13 cellular contexts compared by ENCODE assay signal in the genomic region with DNA sequence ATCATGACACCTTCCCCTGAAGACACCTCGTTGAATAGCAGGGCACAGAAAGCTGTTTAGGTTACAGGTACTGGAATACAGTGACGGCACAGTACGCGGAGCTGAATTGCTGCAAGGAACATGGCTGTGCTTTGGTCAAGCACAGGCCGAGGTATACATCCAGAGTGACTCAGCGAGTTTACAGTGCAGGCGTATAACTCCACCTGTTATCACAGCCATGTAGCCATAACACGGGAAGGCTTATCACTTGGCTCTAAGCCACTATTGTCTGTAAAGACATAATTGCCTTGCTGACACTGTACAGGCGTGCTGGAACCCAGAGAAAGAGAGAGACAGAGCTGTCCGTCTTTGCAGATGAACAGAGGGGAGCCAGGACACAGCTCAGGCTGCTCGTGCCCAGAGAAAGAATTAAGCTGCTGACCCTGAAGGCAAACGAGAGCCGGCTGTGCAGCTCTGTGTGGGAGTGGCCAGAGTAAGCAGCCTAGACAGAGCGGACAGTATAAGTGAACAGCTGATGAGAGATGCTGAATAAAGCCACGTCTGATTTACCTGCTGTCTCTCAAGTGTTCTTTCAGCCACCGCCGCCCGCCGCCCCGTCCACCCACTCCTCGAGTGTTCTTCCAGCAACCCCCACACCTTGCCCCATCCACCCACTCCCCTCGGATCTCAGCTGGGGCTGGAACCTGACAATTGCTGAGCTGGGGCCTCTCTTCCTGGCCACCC.
DNase-seq lines count a peak whose midpoint lies in the region; ATAC-seq, FAIRE-seq and TF ChIP-seq lines count a peak whose summit lies in the region.
"Had no signal": no experiment of that assay in that cellular context is flagged by ENCODE, and none has a peak within 500 bp of the region (broad histone marks: within the 10 kb centered on the region; RNA-seq: fewer than 3 reads in every experiment).

No MANE protein-coding gene starts in this region.

- no peaks in the 10 kb centered on the region for H3K4me1 Mint-ChIP-seq in stimulated activated naive B cell treated with anti-CD40 and anti-IgM and Interleukin-4, amounts not matched to agents 10 μg/mL and 1 μg/mL and 100 μg/mL, for 72 hours
- H3K4me1 Mint-ChIP-seq: activated naive CD8-positive, alpha-beta T cell treated with anti-CD3 and anti-CD28 coated beads, Interleukin-2, amount 50 U/mL, for 24 hours had no signal

- H3K4me2 ChIP-seq in parathyroid adenoma (ENCODE audit: low read length) = no peak overlapping the region

- no peak for TF ChIP-seq CTCF in gastroesophageal sphincter (IDR thresholded peaks at IDR 0.05)
- no peak for TF ChIP-seq CTCF in parathyroid adenoma (IDR thresholded peaks at IDR 0.05)

- TF ChIP-seq POLR2A in gastroesophageal sphincter (IDR thresholded peaks at IDR 0.05) (peak in 1 of 2 donors; percentile 7), GM12891 (IDR thresholded peaks at IDR 0.05; ENCODE audit: low read depth, low read length) (no peak)

- peak overlapping the region in 1 of 2 donors; percentile 29 for H3K4me3 ChIP-seq in gastroesophageal sphincter
- H3K4me3 ChIP-seq in parathyroid adenoma (ENCODE audit: low read depth, low read length) = no peak overlapping the region

- H3K4me3 Mint-ChIP-seq in stimulated activated naive B cell treated with anti-CD40 and anti-IgM and Interleukin-4, amounts not matched to agents 10 μg/mL and 1 μg/mL and 100 μg/mL, for 72 hours = no peak overlapping the region
- H3K4me3 Mint-ChIP-seq: activated naive CD8-positive, alpha-beta T cell treated with anti-CD3 and anti-CD28 coated beads, Interleukin-2, amount 50 U/mL, for 24 hours; CD4-positive, CD25-positive, alpha-beta regulatory T cell; T-helper 2 cell treated with Interferon-gamma antibody and Interleukin-4, amounts not matched to agents 5 μg/mL and 100 μg/mL, for 36 hours had no signal

- WGBS in gastroesophageal sphincter (ENCODE audit: low coverage in 1 of 2), 2 donors = 17 to 22% methylated on average over 13 to 20 of the region's 22 CpGs

- FAIRE-seq in GM12891 (lab: Jason Lieb, UNC) = no peak

- H3K36me3 Mint-ChIP-seq in stimulated activated naive B cell treated with anti-CD40 and anti-IgM and Interleukin-4, amounts not matched to agents 10 μg/mL and 1 μg/mL and 100 μg/mL, for 72 hours = no peaks in the 10 kb centered on the region
- H3K36me3 Mint-ChIP-seq: CD4-positive, CD25-positive, alpha-beta regulatory T cell had no signal

- H3K27ac ChIP-seq in gastroesophageal sphincter (peak overlapping the region; percentile 88 to 93 (median 91)), parathyroid adenoma (no peak overlapping the region)

- peaks cover 0 to 4% of the 10 kb centered on the region in 2 donors for H3K9me3 Mint-ChIP-seq in stimulated activated naive B cell treated with anti-CD40 and anti-IgM and Interleukin-4, amounts not matched to agents 10 μg/mL and 1 μg/mL and 100 μg/mL, for 72 hours
- H3K9me3 Mint-ChIP-seq: activated naive CD8-positive, alpha-beta T cell treated with anti-CD3 and anti-CD28 coated beads, Interleukin-2, amount 50 U/mL, for 24 hours had no signal

- H2AFZ ChIP-seq in parathyroid adenoma = peak overlapping the region; percentile 54

- no peak overlapping the region for H3K9ac ChIP-seq in parathyroid adenoma

- no peak for TF ChIP-seq EP300 in gastroesophageal sphincter (IDR thresholded peaks at IDR 0.05)

- H3K36me3 ChIP-seq in gastroesophageal sphincter (no peaks in the 10 kb centered on the region), parathyroid adenoma (ENCODE audit: control insufficient read depth, insufficient read depth, low read length) (no peaks in the 10 kb centered on the region)

- peaks cover 8 to 9% of the 10 kb centered on the region in 2 donors for H3K27me3 Mint-ChIP-seq in stimulated activated naive B cell treated with anti-CD40 and anti-IgM and Interleukin-4, amounts not matched to agents 10 μg/mL and 1 μg/mL and 100 μg/mL, for 72 hours

- H3K27me3 ChIP-seq in gastroesophageal sphincter = no peaks in the 10 kb centered on the region
- H3K27me3 ChIP-seq in parathyroid adenoma (ENCODE audit: control insufficient read depth, insufficient read depth, low read length) = no peaks in the 10 kb centered on the region

- H3K79me2 ChIP-seq in parathyroid adenoma = no peaks in the 10 kb centered on the region

- peaks cover 6 to 79% (median 35%) of the 10 kb centered on the region in 3 donors for H3K4me1 ChIP-seq in gastroesophageal sphincter
- H3K4me1 ChIP-seq in parathyroid adenoma = peaks cover 24% of the 10 kb centered on the region

- H3K27ac Mint-ChIP-seq in stimulated activated naive B cell treated with anti-CD40 and anti-IgM and Interleukin-4, amounts not matched to agents 10 μg/mL and 1 μg/mL and 100 μg/mL, for 72 hours = no peak overlapping the region
- H3K27ac Mint-ChIP-seq: activated naive CD8-positive, alpha-beta T cell treated with anti-CD3 and anti-CD28 coated beads, Interleukin-2, amount 50 U/mL, for 24 hours; T-helper 2 cell treated with Interferon-gamma antibody and Interleukin-4, amounts not matched to agents 5 μg/mL and 100 μg/mL, for 36 hours had no signal

- peak; percentile 42 for DNase-seq in EH (ENCODE audit: low read depth)
- no peak for DNase-seq in GM12891 (ENCODE audit: insufficient read length, low spot score)
- DNase-seq in activated effector memory CD4-positive, alpha-beta T cell treated with anti-CD3 and anti-CD28 coated beads, Interleukin-2, amount 50 U/mL, for 16 hours = no peak
- no peak for DNase-seq in stimulated activated naive B cell treated with anti-CD40 and anti-IgM and Interleukin-4, amounts not matched to agents 10 μg/mL and 1 μg/mL and 100 μg/mL, for 72 hours
- DNase-seq: activated naive CD8-positive, alpha-beta T cell treated with anti-CD3 and anti-CD28 coated beads, Interleukin-2, amount 50 U/mL, for 24 hours; CD4-positive, CD25-positive, alpha-beta regulatory T cell; NCI-H1105 treated with DMSO at 0.1 percent for 48 hours; stimulated activated CD4-positive, alpha-beta T cell treated with anti-CD3 and anti-CD28 coated beads, Interleukin-2, amount 100 ng/mL, for 48 hours had no signal

- no peaks in the 10 kb centered on the region for H3K9me3 ChIP-seq in gastroesophageal sphincter
- H3K9me3 ChIP-seq in parathyroid adenoma (ENCODE audit: control insufficient read depth, low read length) = no peaks in the 10 kb centered on the region

- peak; percentile 76 for ATAC-seq in SK-N-SH treated with all-trans-retinoic acid at 6 μM for 48 hours
- ATAC-seq in gastroesophageal sphincter = peak; percentile 48
- no peak for ATAC-seq in GM18498 (IDR thresholded peaks at IDR 0.05; ENCODE audit: unreplicated experiment)
- no peak for ATAC-seq in stimulated activated naive B cell treated with anti-CD40 and anti-IgM and Interleukin-4, amounts not matched to agents 10 μg/mL and 1 μg/mL and 100 μg/mL, for 72 hours (replicated peaks)
- ATAC-seq: activated naive CD8-positive, alpha-beta T cell treated with anti-CD3 and anti-CD28 coated beads, Interleukin-2, amount 50 U/mL, for 24 hours had no signal

TF ChIP-seq in SK-N-SH treated with all-trans-retinoic acid at 6 μM for 48 hours, 23 proteins besides CTCF, POLR2A, EP300 and RAD21 (continues in another document):
- TF ChIP-seq POU6F1 (CRISPR knock-in tag; IDR thresholded peaks at IDR 0.05; ENCODE audit: borderline replicate concordance, low read depth) = peak; percentile 99; the same call in 1 of the 2 replicates

TF ChIP-seq in GM12891, 5 proteins besides CTCF, POLR2A, EP300 and RAD21:
- no peak for TF ChIP-seq SPI1 (IDR thresholded peaks at IDR 0.05; ENCODE audit: low read depth, low read length)
- no peak for TF ChIP-seq POU2F2 (IDR thresholded peaks at IDR 0.05; ENCODE audit: low read depth, low read length)
- TF ChIP-seq POLR2AphosphoS5 (IDR thresholded peaks at IDR 0.05; ENCODE audit: low read depth, low read length) = no peak
- TF ChIP-seq TAF1 (IDR thresholded peaks at IDR 0.05; ENCODE audit: low read depth, low read length) = no peak
- TF ChIP-seq PAX5 (IDR thresholded peaks at IDR 0.05; ENCODE audit: insufficient read depth, low read length, severe bottlenecking) = no peak

Comparison
In these comparisons a context has a peak if more than half of its experiments do, and no peak if none do; other contexts are left out.
1. ATAC-seq: peak in SK-N-SH treated with all-trans-retinoic acid at 6 μM for 48 hours (single experiment) and gastroesophageal sphincter (single experiment); none in GM18498 (single experiment) and stimulated activated naive B cell treated with anti-CD40 and anti-IgM and Interleukin-4, amounts not matched to agents 10 μg/mL and 1 μg/mL and 100 μg/mL, for 72 hours (0 of 2).